Comparison of ENCODE assay signal across 8 cellular contexts in the genomic region with DNA sequence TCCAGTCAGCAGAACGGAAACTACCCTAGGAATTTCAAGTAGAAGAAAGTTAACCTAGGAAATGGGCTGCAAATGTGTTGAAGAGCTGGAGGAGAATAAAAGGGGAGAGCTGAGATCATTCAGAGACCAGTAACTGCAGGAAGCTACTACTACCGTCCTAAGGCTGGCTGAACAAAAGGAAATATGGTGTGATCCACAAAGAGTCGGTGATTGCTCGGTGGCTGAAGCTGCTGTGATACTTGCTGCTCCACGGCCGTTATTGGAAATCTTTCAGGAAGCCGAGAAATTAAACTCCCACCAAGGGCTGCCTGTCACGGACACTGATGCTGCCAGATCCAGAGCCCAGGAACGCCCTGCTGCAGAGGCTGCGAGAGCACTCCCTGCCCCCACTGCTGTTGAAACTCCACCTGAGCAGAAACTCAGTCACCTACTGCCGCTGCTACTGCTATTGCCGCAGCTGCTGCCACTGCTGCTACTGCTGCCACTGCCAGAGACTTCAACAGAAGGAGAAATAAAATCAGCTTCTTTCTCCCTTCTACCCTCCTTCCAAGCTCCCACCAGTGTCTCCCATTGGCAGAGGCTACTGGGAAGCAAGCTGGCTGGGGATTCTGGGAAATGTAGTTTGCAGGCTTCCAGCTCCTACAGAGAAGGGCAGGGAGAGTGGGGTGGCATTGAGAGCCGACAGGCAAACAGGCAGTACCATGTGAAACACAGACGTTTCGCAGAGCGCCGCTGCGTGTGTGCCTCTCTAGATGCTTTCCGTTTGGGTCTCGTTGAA.
DNase-seq lines count a peak whose midpoint lies in the region; ATAC-seq and TF ChIP-seq lines count a peak whose summit lies in the region.

No MANE protein-coding gene starts in this region.

- peaks cover 9 to 18% (median 12%) of the 10 kb centered on the region in 4 donors for H3K4me1 Mint-ChIP-seq in CD4-positive, alpha-beta memory T cell
- no peaks in the 10 kb centered on the region for H3K4me1 Mint-ChIP-seq in activated T-helper 17 cell treated with anti-CD3 and anti-CD28 coated beads, Interleukin-2, amount 50 U/mL, for 72 hours

- H3K27ac Mint-ChIP-seq in CD4-positive, alpha-beta memory T cell: peak overlapping the region; percentile 13 to 87 (median 72)
- H3K27ac Mint-ChIP-seq in activated T-helper 17 cell treated with anti-CD3 and anti-CD28 coated beads, Interleukin-2, amount 50 U/mL, for 72 hours: peak overlapping the region; percentile 30

- peaks cover 0 to 4% (median 0%) of the 10 kb centered on the region in 8 donors for H3K9me3 Mint-ChIP-seq in CD4-positive, alpha-beta memory T cell
- H3K9me3 Mint-ChIP-seq in activated T-helper 17 cell treated with anti-CD3 and anti-CD28 coated beads, Interleukin-2, amount 50 U/mL, for 72 hours: no peaks in the 10 kb centered on the region

- 4 to 9% methylated on average over 16 to 20 of the region's 20 CpGs for WGBS in testis, 2 donors

- peak overlapping the region; percentile 50 to 54 for H3K4me3 ChIP-seq in CD4-positive, alpha-beta memory T cell (ENCODE audit: low read length in 2 of 2)
- H3K4me3 ChIP-seq in HUES48 (ENCODE audit: low read depth, low read length): peak overlapping the region; percentile 70
- H3K4me3 ChIP-seq in fibroblast of pulmonary artery (replicated peaks; ENCODE audit: low read depth, low read length): peak overlapping the region; percentile 81
- H3K4me3 ChIP-seq in testis: peak overlapping the region; percentile 56 to 66

- TF ChIP-seq CTCF in fibroblast of pulmonary artery (IDR thresholded peaks at IDR 0.05; ENCODE audit: low read length, missing control alignments): no peak
- TF ChIP-seq CTCF in testis (IDR thresholded peaks at IDR 0.05): no peak

- POLR2A ChIA-PET in CD4-positive, alpha-beta memory T cell (lab: Charles Lee; ENCODE audit: partially characterized antibody): interaction anchor here (1.4 to 1.6 kb wide), 3 partner anchors 76 to 391 kb away, joined by 3 to 4 read pairs (median 3); a partner anchor contains a TSS

- H3K27me3 Mint-ChIP-seq in CD4-positive, alpha-beta memory T cell: no peaks in the 10 kb centered on the region
- H3K27me3 Mint-ChIP-seq in activated T-helper 17 cell treated with anti-CD3 and anti-CD28 coated beads, Interleukin-2, amount 50 U/mL, for 72 hours: peaks cover 10% of the 10 kb centered on the region

- no peak overlapping the region for H3K27ac ChIP-seq in CD4-positive, alpha-beta memory T cell (ENCODE audit: low read depth, low read length)
- peak overlapping the region; percentile 9 for H3K27ac ChIP-seq in HUES48 (ENCODE audit: low read depth, low read length)
- H3K27ac ChIP-seq in testis: peak overlapping the region; percentile 68 to 74

- CTCF ChIA-PET in CD4-positive, alpha-beta memory T cell (lab: Charles Lee; ENCODE audit: partially characterized antibody): no interaction called here

- DNase-seq in CD4-positive, alpha-beta memory T cell: peak; percentile 26 to 50 (median 35)
- DNase-seq in OCI-M1 (lab: John Stamatoyannopoulos, UW): peak; percentile 84
- peak; percentile 78 for DNase-seq in fibroblast of pulmonary artery (ENCODE audit: low read depth)
- peak; percentile 87 for DNase-seq in myocyte (ENCODE audit: low read depth)
- peak; percentile 85 for DNase-seq in testis

- H3K4me3 Mint-ChIP-seq in CD4-positive, alpha-beta memory T cell: peak overlapping the region; percentile 85 to 92 (median 88)
- H3K4me3 Mint-ChIP-seq in activated T-helper 17 cell treated with anti-CD3 and anti-CD28 coated beads, Interleukin-2, amount 50 U/mL, for 72 hours: peak overlapping the region; percentile 76

- peaks cover 13% of the 10 kb centered on the region for H3K4me1 ChIP-seq in CD4-positive, alpha-beta memory T cell (ENCODE audit: insufficient read depth, low read length)
- H3K4me1 ChIP-seq in HUES48 (ENCODE audit: control insufficient read depth, insufficient read depth, low read length) (peaks cover 23% of the 10 kb centered on the region), testis (peaks cover 39% of the 10 kb centered on the region)

- H3K9me3 ChIP-seq in CD4-positive, alpha-beta memory T cell (ENCODE audit: control insufficient read depth in 1 of 2, low read length in 2 of 2): no peaks in the 10 kb centered on the region
- H3K9me3 ChIP-seq in HUES48 (ENCODE audit: control insufficient read depth, insufficient read depth, low read length) (no peaks in the 10 kb centered on the region), testis (no peaks in the 10 kb centered on the region)

- H3K9ac ChIP-seq in HUES48 (ENCODE audit: low read depth, low read length): peak overlapping the region; percentile 62; the same call in 1 of the 2 replicates

- ATAC-seq in GM19467 (IDR thresholded peaks at IDR 0.05; ENCODE audit: unreplicated experiment): peak; percentile 38
- ATAC-seq in activated T-helper 17 cell treated with anti-CD3 and anti-CD28 coated beads, Interleukin-2, amount 50 U/mL, for 72 hours (replicated peaks): peak; percentile 77

- no peak for TF ChIP-seq POLR2A in testis (IDR thresholded peaks at IDR 0.05)

- no peaks in the 10 kb centered on the region for H3K36me3 ChIP-seq in CD4-positive, alpha-beta memory T cell (ENCODE audit: insufficient read depth, low read length)
- H3K36me3 ChIP-seq in HUES48 (ENCODE audit: control insufficient read depth, insufficient read depth, low read length) (no peaks in the 10 kb centered on the region), testis (ENCODE audit: low read depth, missing control alignments) (no peaks in the 10 kb centered on the region)

- no peaks in the 10 kb centered on the region for H3K27me3 ChIP-seq in CD4-positive, alpha-beta memory T cell (ENCODE audit: insufficient read depth, low read length)
- no peaks in the 10 kb centered on the region for H3K27me3 ChIP-seq in HUES48 (ENCODE audit: control insufficient read depth, insufficient read depth, low read length)
- H3K27me3 ChIP-seq in testis: no peaks in the 10 kb centered on the region

- intact Hi-C loops in CD4-positive, alpha-beta memory T cell (cut with micrococcal nuclease): no loop called here
- intact Hi-C loops in testis (cut with DNase I; ENCODE audit: low total_unique reads): loop anchor here (10.0 kb wide), 1 partner anchor 51 kb away; no protein-coding TSS in a partner anchor

- H3K36me3 Mint-ChIP-seq in CD4-positive, alpha-beta memory T cell: no peaks in the 10 kb centered on the region
- no peaks in the 10 kb centered on the region for H3K36me3 Mint-ChIP-seq in activated T-helper 17 cell treated with anti-CD3 and anti-CD28 coated beads, Interleukin-2, amount 50 U/mL, for 72 hours (ENCODE audit: low read depth)

Comparison
In these comparisons a context has a peak if more than half of its experiments do, and no peak if none do; other contexts are left out.
1. DNase-seq: peak in every context shown above with its lines; median percentile 87 in myocyte; 85 in testis; 84 in OCI-M1; 78 in fibroblast of pulmonary artery; 35 in CD4-positive, alpha-beta memory T cell.